In the genomic region with DNA sequence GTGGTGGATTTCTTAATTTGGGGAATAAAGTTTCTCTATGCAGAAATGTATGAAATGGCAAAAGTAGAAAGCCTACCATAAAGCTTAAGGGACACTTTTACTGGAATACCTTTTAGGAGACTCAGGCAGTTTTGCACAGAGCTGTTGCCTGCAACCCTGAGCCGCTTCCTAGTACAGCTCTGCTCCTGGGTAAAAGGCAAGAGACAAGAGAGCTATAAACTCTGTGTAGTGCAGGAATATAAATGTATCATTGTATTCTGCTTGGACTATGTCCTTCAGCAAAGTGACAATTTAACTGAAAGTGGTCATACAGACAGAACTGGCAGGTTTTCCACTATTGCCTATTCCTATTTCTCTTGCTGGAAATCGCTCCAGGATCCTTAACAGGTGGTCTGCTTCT, we compare ENCODE assay signal across 22 cellular contexts.
"Had no signal": no experiment of that assay in that cellular context is flagged by ENCODE, and none has a peak within 500 bp of the region (broad histone marks: within the 10 kb centered on the region; RNA-seq: fewer than 3 reads in every experiment).

No MANE protein-coding gene starts in this region.

- H3K4me3 ChIP-seq: left ventricle myocardium inferior, lung, ovary, prostate gland, skin epidermis, spleen, suprapubic skin, thoracic aorta, tibial artery, uterus had no signal

- H3K9me3 ChIP-seq: left ventricle myocardium inferior, ovary, prostate gland, spleen, suprapubic skin, thoracic aorta, tibial artery, uterus had no signal

- H3K4me1 ChIP-seq: left ventricle myocardium inferior, prostate gland, spleen, suprapubic skin, uterus had no signal

- ATAC-seq: naive thymus-derived CD8-positive, alpha-beta T cell; right cardiac atrium; sciatic nerve; stimulated activated effector memory CD8-positive, alpha-beta T cell treated with anti-CD3 and anti-CD28 coated beads, Interleukin-12 subunit alpha, Interleukin-12 subunit beta, amount 100 ng/mL, for 72 hours had no signal

- H3K36me3 ChIP-seq: left ventricle myocardium inferior, ovary, prostate gland, spleen, suprapubic skin, thoracic aorta, tibial artery, uterus had no signal

- DNase-seq: hypothalamus; immature natural killer cell; kidney; left ventricle myocardium inferior; midbrain; naive thymus-derived CD8-positive, alpha-beta T cell; ovary; posterior cingulate gyrus; retina; right cardiac atrium; spleen; stimulated activated CD4-positive, alpha-beta T cell treated with anti-CD3 and anti-CD28 coated beads, Interleukin-4, amount 100 ng/mL, for 24 hours; stimulated activated naive CD4-positive, alpha-beta T cell; tibial artery; uterus had no signal

- H3K27ac ChIP-seq: left ventricle myocardium inferior, ovary, prostate gland, skin epidermis, spleen, suprapubic skin, thoracic aorta, tibial artery, uterus had no signal

- H3K27me3 ChIP-seq: ovary, spleen, suprapubic skin, tibial artery, uterus had no signal
